24 cellular contexts compared by ENCODE assay signal in genomic region chr3:193621127-193621526, GRCh38. TPM values are rescaled to one million over a fixed set of nuclear protein-coding genes. Genes with fewer than 3 reads are reported as not detected.
DNase-seq lines count a peak whose midpoint lies in the region; ATAC-seq and TF ChIP-seq lines count a peak whose summit lies in the region.
"Had no signal": no experiment of that assay in that cellular context is flagged by ENCODE, and none has a peak within 500 bp of the region (broad histone marks: within the 10 kb centered on the region; RNA-seq: fewer than 3 reads in every experiment).

No MANE protein-coding gene starts in this region.

- H3K36me3 Mint-ChIP-seq in natural killer cell treated with Interleukin-12 subunit alpha and Interleukin-12 subunit beta and Interleukin-15 and Interleukin-18, amount 100 ng/mL, for 72 hours = peaks cover 25% of the 10 kb centered on the region
- peaks cover 14% of the 10 kb centered on the region for H3K36me3 Mint-ChIP-seq in natural killer cell

- peak overlapping the region; percentile 54 for H3K4me3 Mint-ChIP-seq in natural killer cell treated with Interleukin-12 subunit alpha and Interleukin-12 subunit beta and Interleukin-15 and Interleukin-18, amount 100 ng/mL, for 72 hours
- no peak overlapping the region for H3K4me3 Mint-ChIP-seq in natural killer cell
- H3K4me3 Mint-ChIP-seq: activated naive CD4-positive, alpha-beta T cell treated with anti-CD3 and anti-CD28 coated beads, Interleukin-2, amount 50 U/mL, for 24 hours; activated T-helper 1 cell treated with anti-CD3 and anti-CD28 coated beads, Interleukin-12 subunit alpha, Interleukin-12 subunit beta, Interleukin-2, Interleukin-4 antibody, amounts not matched to agents 30 ng/mL and 10 ng/mL and 1 ng/mL, durations not matched to agents 14 hours and 24 hours and 36 hours; GM23338; nephron had no signal

- no peak for TF ChIP-seq POLR2A in GM18505 (IDR thresholded peaks at IDR 0.05; ENCODE audit: borderline replicate concordance, extremely low read depth, insufficient read depth, insufficient read length)

- H3K4me1 Mint-ChIP-seq in natural killer cell treated with Interleukin-12 subunit alpha and Interleukin-12 subunit beta and Interleukin-15 and Interleukin-18, amount 100 ng/mL, for 72 hours (ENCODE audit: low read depth in 2 of 2) = peaks cover 10 to 26% of the 10 kb centered on the region in 2 donors
- peaks cover 0 to 5% of the 10 kb centered on the region in 2 donors for H3K4me1 Mint-ChIP-seq in natural killer cell
- H3K4me1 Mint-ChIP-seq: nephron had no signal

- no peak for ATAC-seq in natural killer cell treated with Interleukin-12 subunit alpha and Interleukin-12 subunit beta and Interleukin-15 and Interleukin-18, amount 100 ng/mL, for 72 hours
- ATAC-seq in natural killer cell = no peak
- peak; percentile 14 for ATAC-seq in HG03280 (IDR thresholded peaks at IDR 0.05; ENCODE audit: unreplicated experiment)
- ATAC-seq in left lobe of liver = peak; percentile 79
- ATAC-seq in GM19328 (IDR thresholded peaks at IDR 0.05; ENCODE audit: unreplicated experiment) = no peak
- ATAC-seq in GM18505 (IDR thresholded peaks at IDR 0.05; ENCODE audit: unreplicated experiment) = no peak
- ATAC-seq: GM23338, Panc1 had no signal

- no peaks in the 10 kb centered on the region for H3K9me3 Mint-ChIP-seq in natural killer cell treated with Interleukin-12 subunit alpha and Interleukin-12 subunit beta and Interleukin-15 and Interleukin-18, amount 100 ng/mL, for 72 hours
- H3K9me3 Mint-ChIP-seq in natural killer cell = no peaks in the 10 kb centered on the region
- H3K9me3 Mint-ChIP-seq: activated naive CD4-positive, alpha-beta T cell treated with anti-CD3 and anti-CD28 coated beads, Interleukin-2, amount 50 U/mL, for 24 hours; activated T-helper 1 cell treated with anti-CD3 and anti-CD28 coated beads, Interleukin-12 subunit alpha, Interleukin-12 subunit beta, Interleukin-2, Interleukin-4 antibody, amounts not matched to agents 30 ng/mL and 10 ng/mL and 1 ng/mL, durations not matched to agents 14 hours and 24 hours and 36 hours; GM23338; nephron had no signal

- peak overlapping the region in 1 of 2 donors; percentile 66 for H3K27ac Mint-ChIP-seq in natural killer cell treated with Interleukin-12 subunit alpha and Interleukin-12 subunit beta and Interleukin-15 and Interleukin-18, amount 100 ng/mL, for 72 hours
- peak overlapping the region in 1 of 2 donors; percentile 11 for H3K27ac Mint-ChIP-seq in natural killer cell
- H3K27ac Mint-ChIP-seq: activated naive CD4-positive, alpha-beta T cell treated with anti-CD3 and anti-CD28 coated beads, Interleukin-2, amount 50 U/mL, for 24 hours; GM23338; nephron had no signal

- DNase-seq in natural killer cell treated with Interleukin-12 subunit alpha and Interleukin-12 subunit beta and Interleukin-15 and Interleukin-18, amount 100 ng/mL, for 72 hours (ENCODE audit: low spot score) = no peak
- DNase-seq in natural killer cell = no peak
- no peak for DNase-seq in left lobe of liver (ENCODE audit: low spot score)
- no peak for DNase-seq in NCI-H1105 treated with DMSO at 0.1 percent for 48 hours (lab: John Stamatoyannopoulos, UW)
- no peak for DNase-seq in NCI-H1092 treated with DMSO at 0.1 percent for 48 hours (lab: John Stamatoyannopoulos, UW)
- DNase-seq: activated CD4-positive, CD25-positive, alpha-beta regulatory T cell treated with anti-CD3 and anti-CD28 coated beads, Interleukin-2, amount 50 U/mL, for 72 hours; COR-L47; effector CD4-positive, alpha-beta T cell; left ventricle myocardium inferior; NCI-H1417; NCI-H2081; NCI-H226; ovary; SIG-M5; stimulated activated CD4-positive, alpha-beta T cell treated with anti-CD3 and anti-CD28 coated beads, Interleukin-2, amount 100 ng/mL, for 48 hours; upper lobe of left lung had no signal

- intact Hi-C loops in natural killer cell (cut with micrococcal nuclease) = no loop called here

- H3K27me3 Mint-ChIP-seq in natural killer cell treated with Interleukin-12 subunit alpha and Interleukin-12 subunit beta and Interleukin-15 and Interleukin-18, amount 100 ng/mL, for 72 hours = no peaks in the 10 kb centered on the region
- no peaks in the 10 kb centered on the region for H3K27me3 Mint-ChIP-seq in natural killer cell (ENCODE audit: low read depth in 2 of 2)
- H3K27me3 Mint-ChIP-seq: activated naive CD4-positive, alpha-beta T cell treated with anti-CD3 and anti-CD28 coated beads, Interleukin-2, amount 50 U/mL, for 24 hours had no signal

- TF ChIP-seq CTCF in natural killer cell (IDR thresholded peaks at IDR 0.05) = no peak

RNA-seq across cellular contexts. Expression of gene OPA1, which starts 28.1 kb away (rescaled TPM):
- total RNA-seq in natural killer cell treated with Interleukin-12 subunit alpha and Interleukin-12 subunit beta and Interleukin-15 and Interleukin-18, amount 100 ng/mL, for 72 hours = 10 to 100 TPM; 62.3 to 84.6 TPM
- 10 to 100 TPM; 52.6 to 72.0 (median 57.5) TPM for total RNA-seq in natural killer cell
- total RNA-seq in left lobe of liver = 29.3 TPM

Comparison
In these comparisons a context has a peak if more than half of its experiments do, and no peak if none do; other contexts are left out.
1. ATAC-seq: peak in HG03280 (single experiment) and left lobe of liver (single experiment); none in natural killer cell treated with Interleukin-12 subunit alpha and Interleukin-12 subunit beta and Interleukin-15 and Interleukin-18, amount 100 ng/mL, for 72 hours (0 of 2), natural killer cell (0 of 3), GM19328 (single experiment) and GM18505 (single experiment).